Comparison of ENCODE assay signal across 9 cellular contexts in the genomic region with DNA sequence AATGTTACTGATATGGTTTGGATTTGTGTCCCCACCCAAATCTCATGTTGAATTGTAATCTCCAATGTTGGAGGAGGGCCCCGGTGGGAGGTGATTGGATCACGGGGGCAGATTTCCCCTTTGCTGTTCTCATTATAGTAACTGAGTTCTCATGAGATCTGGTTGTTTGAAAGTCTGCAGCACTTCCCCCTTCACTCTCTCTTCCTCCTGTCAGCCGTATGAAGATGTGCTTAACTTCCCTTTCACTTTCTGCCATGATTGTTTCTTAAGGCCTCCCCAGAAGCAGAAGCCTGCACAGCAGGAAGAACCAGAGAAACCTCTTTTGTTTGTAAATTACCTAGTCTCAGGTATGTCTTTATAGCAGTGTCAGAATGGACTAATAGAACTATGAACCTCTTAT. TPM values are rescaled to one million over a fixed set of nuclear protein-coding genes. Genes with fewer than 3 reads are reported as not detected.
A peak's percentile ranks its signal among the peaks of the same experiment; 100 is the strongest.
DNase-seq lines count a peak whose midpoint lies in the region; ATAC-seq, FAIRE-seq and TF ChIP-seq lines count a peak whose summit lies in the region.
"Had no signal": no experiment of that assay in that cellular context is flagged by ENCODE, and none has a peak within 500 bp of the region (broad histone marks: within the 10 kb centered on the region; RNA-seq: fewer than 3 reads in every experiment).

No MANE protein-coding gene starts in this region.

- H3K4me3 ChIP-seq in OCI-LY1 (ENCODE audit: low read depth, low read length, poor library complexity, severe bottlenecking) (no peak overlapping the region), mesendoderm (ENCODE audit: low read length) (no peak overlapping the region), dorsolateral prefrontal cortex (no peak overlapping the region)

- TF ChIP-seq POLR2A in H54 (IDR thresholded peaks at IDR 0.05; ENCODE audit: low read depth, low read length) = no peak

- no peak overlapping the region for H3K4ac ChIP-seq in mesendoderm (ENCODE audit: low read depth, low read length)

- peak; percentile 86 for ATAC-seq in GM18867 (IDR thresholded peaks at IDR 0.05; ENCODE audit: unreplicated experiment)
- peak; percentile 88 for ATAC-seq in GM21786 (IDR thresholded peaks at IDR 0.05; ENCODE audit: unreplicated experiment)

- H3K9ac ChIP-seq in OCI-LY1 (ENCODE audit: low read length) (no peak overlapping the region), mesendoderm (ENCODE audit: low read length) (no peak overlapping the region)

- H4K8ac ChIP-seq in mesendoderm (ENCODE audit: low read depth, low read length) = no peak overlapping the region

- no peaks in the 10 kb centered on the region for H4K20me1 ChIP-seq in OCI-LY1 (ENCODE audit: insufficient read depth, low read length)

- H3K27me3 ChIP-seq in OCI-LY1 (ENCODE audit: insufficient read depth, low read length) = no peaks in the 10 kb centered on the region
- no peaks in the 10 kb centered on the region for H3K27me3 ChIP-seq in mesendoderm (ENCODE audit: insufficient read depth, low read length, poor library complexity)
- H3K27me3 ChIP-seq in dorsolateral prefrontal cortex = no peaks in the 10 kb centered on the region

- WGBS in mesendoderm (ENCODE audit: extremely low coverage, insufficient coverage, low lambda C conversion rate) = no CpG with 5 or more reads among the region's 3 CpGs

- no peaks in the 10 kb centered on the region; the same call in 1 of the 2 replicates for H3K36me3 ChIP-seq in OCI-LY1 (ENCODE audit: insufficient read depth, low read length)
- no peaks in the 10 kb centered on the region for H3K36me3 ChIP-seq in mesendoderm (ENCODE audit: control insufficient read depth, insufficient read depth, low read length)

- TF ChIP-seq CTCF in OCI-LY1 (IDR thresholded peaks at IDR 0.05; ENCODE audit: low read length) (no peak), dorsolateral prefrontal cortex (IDR thresholded peaks at IDR 0.05 in 54 of 56, conservative IDR thresholded peaks at IDR 0.05 in 2 of 56; ENCODE audit: low read depth in 1 of 56, partially characterized antibody in 56 of 56) (no peak)

- no peak overlapping the region for H2AK5ac ChIP-seq in mesendoderm (ENCODE audit: low read length)

- DNase-seq in mesendoderm (peak; percentile 64), H54 (ENCODE audit: insufficient read length, low spot score) (no peak), NCI-H2196 treated with DMSO at 0.1 percent for 48 hours (lab: John Stamatoyannopoulos, UW; ENCODE audit: unreplicated experiment) (no peak), medulla oblongata (ENCODE audit: extremely low spot score) (no peak), dorsolateral prefrontal cortex (no peak)
- DNase-seq: stimulated activated CD4-positive, alpha-beta T cell treated with anti-CD3 and anti-CD28 coated beads, Interleukin-4, amount 100 ng/mL, for 4 hours had no signal

- peaks cover 6% of the 10 kb centered on the region for H3K79me1 ChIP-seq in mesendoderm (ENCODE audit: low read length)

- no peak overlapping the region for H3K56ac ChIP-seq in mesendoderm (ENCODE audit: low read length)

- H3K4me2 ChIP-seq in OCI-LY1 (ENCODE audit: low read length) (peak overlapping the region; percentile 15), mesendoderm (ENCODE audit: low read length) (no peak overlapping the region)

- no peak overlapping the region for H4K5ac ChIP-seq in mesendoderm (ENCODE audit: low read length)

- peaks cover 67% of the 10 kb centered on the region for H3K79me2 ChIP-seq in OCI-LY1 (ENCODE audit: insufficient read depth, low read length)
- H3K79me2 ChIP-seq in mesendoderm (ENCODE audit: control insufficient read depth, insufficient read depth, low read length) = peaks cover 29% of the 10 kb centered on the region

- H3K23ac ChIP-seq in mesendoderm (ENCODE audit: low read length) = no peak overlapping the region

- H2BK5ac ChIP-seq in mesendoderm (ENCODE audit: low read length) = no peak overlapping the region

- no peaks in the 10 kb centered on the region for H3F3A ChIP-seq in OCI-LY1 (ENCODE audit: insufficient read depth, low read length)

- FAIRE-seq in H54 (lab: Jason Lieb, UNC) = no peak

- no peaks in the 10 kb centered on the region for H3K9me2 ChIP-seq in OCI-LY1 (ENCODE audit: low read depth, low read length)

- no peak overlapping the region for H3K18ac ChIP-seq in mesendoderm (ENCODE audit: low read length)

- H3K4me1 ChIP-seq in OCI-LY1 (ENCODE audit: insufficient read depth, low read length, severe bottlenecking) (peaks cover 11% of the 10 kb centered on the region), mesendoderm (ENCODE audit: control insufficient read depth, low read depth, low read length) (no peaks in the 10 kb centered on the region)

- no peak overlapping the region for H2BK120ac ChIP-seq in mesendoderm (ENCODE audit: low read depth, low read length)

- H3K27ac ChIP-seq in OCI-LY1 (ENCODE audit: low read depth, low read length, poor library complexity, severe bottlenecking) (peak overlapping the region; percentile 57), mesendoderm (ENCODE audit: low read depth, low read length) (no peak overlapping the region), dorsolateral prefrontal cortex (no peak overlapping the region)

- H2BK15ac ChIP-seq in mesendoderm (replicated peaks; ENCODE audit: low read depth) = no peak overlapping the region

- H2AFZ ChIP-seq in OCI-LY1 (ENCODE audit: low read length) = no peak overlapping the region

- no peaks in the 10 kb centered on the region; the same call in 1 of the 2 replicates for H3K9me3 ChIP-seq in OCI-LY1 (ENCODE audit: low read length)

- intact Hi-C loops in dorsolateral prefrontal cortex (cut with DNase I) = no loop called here

RNA-seq across cellular contexts. Expression of gene TRIM33, which starts 28.4 kb away (rescaled TPM):
- polyA plus RNA-seq in mesendoderm (2013, experiment 1 of 2) = 40.8 TPM
- polyA plus RNA-seq in mesendoderm (2013, experiment 2 of 2) = 43.8 TPM
- 10 to 100 TPM; 39.0 to 71.8 (median 55.0) TPM for total RNA-seq in dorsolateral prefrontal cortex
